In the genomic region with DNA sequence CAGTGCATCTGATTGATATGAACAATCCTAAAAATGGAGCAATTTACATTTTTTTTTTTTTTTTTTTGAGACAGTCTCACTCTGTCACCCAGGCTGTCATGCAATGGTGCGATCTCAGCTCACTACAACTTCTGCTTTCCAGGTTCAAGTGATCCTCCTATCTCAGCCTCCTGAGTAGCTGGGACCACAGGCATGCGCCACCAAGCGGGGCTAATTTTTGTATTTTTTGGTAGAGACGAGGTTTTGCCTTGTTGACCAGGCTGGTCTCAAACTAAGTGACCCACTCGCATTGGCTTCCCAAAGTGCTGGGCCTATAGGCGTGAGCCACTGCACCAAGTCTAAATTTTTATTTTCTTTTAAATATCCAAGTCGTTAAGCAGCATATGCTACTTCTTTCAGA, we compare ENCODE assay signal across 30 cellular contexts.
"Had no signal": no experiment of that assay in that cellular context is flagged by ENCODE, and none has a peak within 500 bp of the region (broad histone marks: within the 10 kb centered on the region; RNA-seq: fewer than 3 reads in every experiment).

No MANE protein-coding gene starts in this region.

- DNase-seq: activated B cell treated with CpG ODN at 0.5 μM for 24 hours; activated CD4-positive, alpha-beta memory T cell treated with anti-CD3 and anti-CD28 coated beads for 36 hours; activated CD4-positive, alpha-beta T cell treated with anti-CD3 and anti-CD28 coated beads for 1 hour; activated CD4-positive, alpha-beta T cell treated with anti-CD3 and anti-CD28 coated beads, Interleukin-2, amount 10 ng/mL, durations not matched to agents 7 days and 5 days; activated CD8-positive, alpha-beta memory T cell treated with anti-CD3 and anti-CD28 coated beads for 24 hours; activated effector memory CD4-positive, alpha-beta T cell treated with anti-CD3 and anti-CD28 coated beads, Interleukin-2, amount 50 U/mL, for 16 hours; activated naive CD4-positive, alpha-beta T cell treated with Interleukin-2 at 50 U/mL for 16 hours; activated naive CD8-positive, alpha-beta T cell treated with anti-CD3 and anti-CD28 coated beads, Interleukin-2, amount 50 U/mL, for 24 hours; activated T-cell treated with anti-CD3 and anti-CD28 coated beads, Interleukin-2, amount 50 U/mL, for 4 hours; amniotic stem cell; body of pancreas; central memory CD4-positive, alpha-beta T cell; IMR-90; MG63; NCI-H1105 treated with DMSO at 0.1 percent for 48 hours; NCI-H1436 treated with DMSO at 0.1 percent for 48 hours; NCI-H187; NCI-H2081; NCI-H510A treated with DMSO at 0.1 percent for 48 hours; NCI-H69; OCI-M1; RPMI8226 had no signal

- H3K4me3 Mint-ChIP-seq: activated B cell treated with CpG ODN at 0.5 μM for 24 hours; activated CD4-positive, alpha-beta memory T cell treated with anti-CD3 and anti-CD28 coated beads for 36 hours; activated CD4-positive, alpha-beta T cell treated with anti-CD3 and anti-CD28 coated beads, Interleukin-2, amount 10 ng/mL, durations not matched to agents 7 days and 5 days; activated naive CD8-positive, alpha-beta T cell treated with anti-CD3 and anti-CD28 coated beads, Interleukin-2, amount 50 U/mL, for 24 hours; activated T-cell treated with anti-CD3 and anti-CD28 coated beads, Interleukin-2, amount 50 U/mL, for 4 hours; T-helper 1 cell treated with Interleukin-12 subunit alpha and Interleukin-12 subunit beta and Interleukin-4 antibody, amounts not matched to agents 30 μg/mL and 1 μg/mL, for 36 hours had no signal

- H3K9ac ChIP-seq: KMS-11 had no signal

- H3K4me1 ChIP-seq: ascending aorta had no signal

- H3K4me3 ChIP-seq: ascending aorta, body of pancreas, MG63, SK-N-MC had no signal

- H3K9me3 ChIP-seq: body of pancreas had no signal

- H3K4me2 ChIP-seq: KMS-11 had no signal

- H3K27ac Mint-ChIP-seq: activated B cell treated with CpG ODN at 0.5 μM for 24 hours; activated CD4-positive, alpha-beta memory T cell treated with anti-CD3 and anti-CD28 coated beads for 36 hours; activated CD4-positive, alpha-beta T cell treated with anti-CD3 and anti-CD28 coated beads, Interleukin-2, amount 10 ng/mL, durations not matched to agents 7 days and 5 days; activated naive CD4-positive, alpha-beta T cell treated with anti-CD3 and anti-CD28 coated beads, Interleukin-2, amount 50 U/mL, for 72 hours; activated naive CD8-positive, alpha-beta T cell treated with anti-CD3 and anti-CD28 coated beads, Interleukin-2, amount 50 U/mL, for 24 hours; T-helper 1 cell treated with Interleukin-12 subunit alpha and Interleukin-12 subunit beta and Interleukin-4 antibody, amounts not matched to agents 30 μg/mL and 1 μg/mL, for 36 hours had no signal

- ATAC-seq: activated naive CD4-positive, alpha-beta T cell treated with anti-CD3 and anti-CD28 coated beads, Interleukin-2, amount 50 U/mL, for 72 hours; activated naive CD8-positive, alpha-beta T cell treated with anti-CD3 and anti-CD28 coated beads, Interleukin-2, amount 50 U/mL, for 24 hours; activated T-cell treated with anti-CD3 and anti-CD28 coated beads, Interleukin-2, amount 50 U/mL, for 4 hours; body of pancreas; Panc1; Right ventricle myocardium inferior had no signal

- FAIRE-seq: bronchial epithelial cell had no signal

- H3K27me3 Mint-ChIP-seq: activated B cell treated with CpG ODN at 0.5 μM for 24 hours; activated CD4-positive, alpha-beta memory T cell treated with anti-CD3 and anti-CD28 coated beads for 36 hours; activated CD4-positive, alpha-beta T cell treated with anti-CD3 and anti-CD28 coated beads, Interleukin-2, amount 10 ng/mL, durations not matched to agents 7 days and 5 days; activated naive CD8-positive, alpha-beta T cell treated with anti-CD3 and anti-CD28 coated beads, Interleukin-2, amount 50 U/mL, for 24 hours had no signal

- H3K36me3 ChIP-seq: ascending aorta had no signal

- H3K27me3 ChIP-seq: ascending aorta, body of pancreas, MG63 had no signal

- H3K27ac ChIP-seq: ascending aorta, body of pancreas, KMS-11, SK-N-MC had no signal
